In the genomic region with DNA sequence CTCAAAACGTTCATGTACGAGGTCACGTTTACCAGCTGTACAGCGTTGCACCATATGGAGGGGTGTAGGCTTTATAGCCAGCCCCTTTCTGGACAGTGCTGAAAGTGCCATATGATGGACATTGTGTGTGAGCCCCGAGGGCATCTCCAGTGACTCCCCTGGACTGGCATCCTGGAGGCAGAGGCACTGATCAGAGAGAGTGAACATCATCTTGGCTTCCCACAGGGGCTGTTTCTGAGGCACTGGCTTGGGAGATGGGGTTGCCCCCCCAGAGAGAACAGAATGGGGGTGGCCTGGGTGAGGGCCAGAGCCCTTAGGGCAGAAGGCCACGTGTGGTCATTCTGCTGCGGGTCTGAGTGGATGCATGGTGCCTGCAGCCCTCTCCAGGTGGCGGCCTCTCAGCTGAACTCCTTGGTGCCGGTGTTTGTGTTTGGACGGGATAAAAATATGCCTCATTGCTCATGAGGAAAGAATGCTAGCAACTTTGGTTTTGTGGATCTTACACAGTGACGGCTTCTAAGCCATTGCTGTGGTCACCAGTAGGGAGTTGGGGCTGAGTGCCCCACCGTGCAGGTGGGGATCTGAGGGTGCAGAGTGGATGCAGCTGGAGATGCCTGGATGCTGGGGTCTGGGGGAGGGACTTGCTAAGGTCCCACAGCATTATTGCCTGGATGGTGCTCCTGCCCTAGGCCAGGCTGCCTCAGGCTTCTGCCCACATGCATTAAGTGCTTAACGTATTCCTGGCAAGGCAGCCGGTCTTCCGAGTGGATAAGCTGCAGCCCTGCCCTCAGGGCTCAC, we compare ENCODE assay signal across 1 cellular context.
TF ChIP-seq lines count a peak whose summit lies in the region.

No MANE protein-coding gene starts in this region.

TF ChIP-seq in HEK293, 187 proteins besides CTCF, POLR2A, EP300 and RAD21 (continued from another document):
- TF ChIP-seq ZNF121 (tag by site-specific recombination; IDR thresholded peaks at IDR 0.05): no peak
- TF ChIP-seq ZFP69B (tag by site-specific recombination; IDR thresholded peaks at IDR 0.05): no peak
- TF ChIP-seq ZNF48 (tag by site-specific recombination; IDR thresholded peaks at IDR 0.05): no peak
- no peak for TF ChIP-seq ZBTB48 (tag by site-specific recombination; IDR thresholded peaks at IDR 0.05)
- TF ChIP-seq, protein P1, sequence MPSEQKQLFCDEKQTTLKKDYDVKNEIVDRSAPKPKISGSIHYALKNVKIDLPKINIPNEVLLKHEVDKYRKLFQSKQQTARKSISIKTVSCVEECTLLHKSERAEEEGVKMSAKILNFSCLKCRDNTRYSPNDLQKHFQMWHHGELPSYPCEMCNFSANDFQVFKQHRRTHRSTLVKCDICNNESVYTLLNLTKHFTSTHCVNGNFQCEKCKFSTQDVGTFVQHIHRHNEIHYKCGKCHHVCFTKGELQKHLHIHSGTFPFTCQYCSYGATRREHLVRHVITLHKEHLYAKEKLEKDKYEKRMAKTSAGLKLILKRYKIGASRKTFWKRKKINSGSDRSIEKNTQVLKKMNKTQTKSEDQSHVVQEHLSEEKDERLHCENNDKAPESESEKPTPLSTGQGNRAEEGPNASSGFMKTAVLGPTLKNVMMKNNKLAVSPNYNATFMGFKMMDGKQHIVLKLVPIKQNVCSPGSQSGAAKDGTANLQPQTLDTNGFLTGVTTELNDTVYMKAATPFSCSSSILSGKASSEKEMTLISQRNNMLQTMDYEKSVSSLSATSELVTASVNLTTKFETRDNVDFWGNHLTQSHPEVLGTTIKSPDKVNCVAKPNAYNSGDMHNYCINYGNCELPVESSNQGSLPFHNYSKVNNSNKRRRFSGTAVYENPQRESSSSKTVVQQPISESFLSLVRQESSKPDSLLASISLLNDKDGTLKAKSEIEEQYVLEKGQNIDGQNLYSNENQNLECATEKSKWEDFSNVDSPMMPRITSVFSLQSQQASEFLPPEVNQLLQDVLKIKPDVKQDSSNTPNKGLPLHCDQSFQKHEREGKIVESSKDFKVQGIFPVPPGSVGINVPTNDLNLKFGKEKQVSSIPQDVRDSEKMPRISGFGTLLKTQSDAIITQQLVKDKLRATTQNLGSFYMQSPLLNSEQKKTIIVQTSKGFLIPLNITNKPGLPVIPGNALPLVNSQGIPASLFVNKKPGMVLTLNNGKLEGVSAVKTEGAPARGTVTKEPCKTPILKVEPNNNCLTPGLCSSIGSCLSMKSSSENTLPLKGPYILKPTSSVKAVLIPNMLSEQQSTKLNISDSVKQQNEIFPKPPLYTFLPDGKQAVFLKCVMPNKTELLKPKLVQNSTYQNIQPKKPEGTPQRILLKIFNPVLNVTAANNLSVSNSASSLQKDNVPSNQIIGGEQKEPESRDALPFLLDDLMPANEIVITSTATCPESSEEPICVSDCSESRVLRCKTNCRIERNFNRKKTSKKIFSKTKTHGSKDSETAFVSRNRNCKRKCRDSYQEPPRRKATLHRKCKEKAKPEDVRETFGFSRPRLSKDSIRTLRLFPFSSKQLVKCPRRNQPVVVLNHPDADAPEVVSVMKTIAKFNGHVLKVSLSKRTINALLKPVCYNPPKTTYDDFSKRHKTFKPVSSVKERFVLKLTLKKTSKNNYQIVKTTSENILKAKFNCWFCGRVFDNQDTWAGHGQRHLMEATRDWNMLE (tag by site-specific recombination; conservative IDR thresholded peaks at IDR 0.05; ENCODE audit: low read depth): no peak
- TF ChIP-seq ZNF768 (tag by site-specific recombination; IDR thresholded peaks at IDR 0.05): no peak
- TF ChIP-seq ZNF664 (tag by site-specific recombination; IDR thresholded peaks at IDR 0.05): no peak
- no peak for TF ChIP-seq ZNF416 (tag by site-specific recombination; IDR thresholded peaks at IDR 0.05)
- no peak for TF ChIP-seq ZNF157 (tag by site-specific recombination; IDR thresholded peaks at IDR 0.05)
- TF ChIP-seq, protein P2, sequence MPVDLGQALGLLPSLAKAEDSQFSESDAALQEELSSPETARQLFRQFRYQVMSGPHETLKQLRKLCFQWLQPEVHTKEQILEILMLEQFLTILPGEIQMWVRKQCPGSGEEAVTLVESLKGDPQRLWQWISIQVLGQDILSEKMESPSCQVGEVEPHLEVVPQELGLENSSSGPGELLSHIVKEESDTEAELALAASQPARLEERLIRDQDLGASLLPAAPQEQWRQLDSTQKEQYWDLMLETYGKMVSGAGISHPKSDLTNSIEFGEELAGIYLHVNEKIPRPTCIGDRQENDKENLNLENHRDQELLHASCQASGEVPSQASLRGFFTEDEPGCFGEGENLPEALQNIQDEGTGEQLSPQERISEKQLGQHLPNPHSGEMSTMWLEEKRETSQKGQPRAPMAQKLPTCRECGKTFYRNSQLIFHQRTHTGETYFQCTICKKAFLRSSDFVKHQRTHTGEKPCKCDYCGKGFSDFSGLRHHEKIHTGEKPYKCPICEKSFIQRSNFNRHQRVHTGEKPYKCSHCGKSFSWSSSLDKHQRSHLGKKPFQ (tag by site-specific recombination; IDR thresholded peaks at IDR 0.05): no peak
- TF ChIP-seq TCF7L2 (IDR thresholded peaks at IDR 0.05; ENCODE audit: borderline replicate concordance, low read depth, low read length): no peak
- no peak for TF ChIP-seq SP2 (tag by site-specific recombination; IDR thresholded peaks at IDR 0.05)
- no peak for TF ChIP-seq ZNF701 (tag by site-specific recombination; IDR thresholded peaks at IDR 0.05)
- TF ChIP-seq ZNF335 (tag by site-specific recombination; conservative IDR thresholded peaks at IDR 0.05): peak; percentile 69
- TF ChIP-seq ZNF596 (tag by site-specific recombination; IDR thresholded peaks at IDR 0.05): no peak
- TF ChIP-seq, protein P3, sequence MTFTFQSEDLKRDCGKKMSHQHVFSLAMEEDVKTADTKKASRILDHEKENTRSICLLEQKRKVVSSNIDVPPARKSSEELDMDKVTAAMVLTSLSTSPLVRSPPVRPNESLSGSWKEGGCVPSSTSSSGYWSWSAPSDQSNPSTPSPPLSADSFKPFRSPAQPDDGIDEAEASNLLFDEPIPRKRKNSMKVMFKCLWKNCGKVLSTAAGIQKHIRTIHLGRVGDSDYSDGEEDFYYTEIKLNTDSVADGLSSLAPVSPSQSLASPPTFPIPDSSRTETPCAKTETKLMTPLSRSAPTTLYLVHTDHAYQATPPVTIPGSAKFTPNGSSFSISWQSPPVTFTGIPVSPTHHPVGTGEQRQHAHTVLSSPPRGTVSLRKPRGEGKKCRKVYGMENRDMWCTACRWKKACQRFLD (tag by site-specific recombination; IDR thresholded peaks at IDR 0.05): no peak
- no peak for TF ChIP-seq PRDM1 (tag by site-specific recombination; IDR thresholded peaks at IDR 0.05)
- TF ChIP-seq ZNF530 (tag by site-specific recombination; IDR thresholded peaks at IDR 0.05; ENCODE audit: low read depth): no peak
- no peak for TF ChIP-seq ZNF585B (tag by site-specific recombination; IDR thresholded peaks at IDR 0.05)
- TF ChIP-seq KLF9 (tag by site-specific recombination; IDR thresholded peaks at IDR 0.05; ENCODE audit: low read depth): no peak
TF ChIP-seq in HEK293: peak in this region for 7.
